ENCODE assay signal across 8 cellular contexts in genomic region chr12:15590180-15590826, GRCh38.
DNase-seq lines count a peak whose midpoint lies in the region; FAIRE-seq and TF ChIP-seq lines count a peak whose summit lies in the region.

No MANE protein-coding gene starts in this region.

- FAIRE-seq in H54 (lab: Jason Lieb, UNC) (peak; percentile 97), frontal cortex (lab: Jason Lieb, UNC) (no peak), urothelium cell line (lab: Jason Lieb, UNC) (peak; percentile 67)

- no peak overlapping the region for H3K9ac ChIP-seq in Karpas-422 (ENCODE audit: low read length)

- peak overlapping the region; percentile 14 for H3K4me2 ChIP-seq in Karpas-422 (ENCODE audit: low read depth, low read length, poor library complexity, severe bottlenecking)

- H3K27ac ChIP-seq in Karpas-422 (ENCODE audit: low read length) (no peak overlapping the region), neutrophil (no peak overlapping the region)

- H3K9me2 ChIP-seq in Karpas-422 (replicated peaks; ENCODE audit: insufficient read depth, low read length), result no peaks in the 10 kb centered on the region

- H3K4me1 ChIP-seq in Karpas-422 (ENCODE audit: low read length) (no peaks in the 10 kb centered on the region), neutrophil (ENCODE audit: control insufficient read depth in 1 of 2, insufficient read depth in 1 of 2, low read depth in 1 of 2, low read length in 1 of 2) (peaks cover 0 to 6% of the 10 kb centered on the region in 2 experiments)

- no peaks in the 10 kb centered on the region for H3K9me3 ChIP-seq in Karpas-422 (ENCODE audit: low read length)
- no peaks in the 10 kb centered on the region for H3K9me3 ChIP-seq in neutrophil

- in situ Hi-C loops in G401 (cut with HindIII; ENCODE audit: low sequenced_read_pairs), result no loop called here

- H4K20me1 ChIP-seq in Karpas-422 (ENCODE audit: insufficient read depth, low read depth, low read length), result no peaks in the 10 kb centered on the region

- peak; percentile 67 for TF ChIP-seq CTCF in neutrophil (IDR thresholded peaks at IDR 0.05)

- H3K27me3 ChIP-seq in Karpas-422 (ENCODE audit: low read length) (no peaks in the 10 kb centered on the region), neutrophil (peaks cover 34% of the 10 kb centered on the region)

- peak overlapping the region; percentile 40; the same call in 1 of the 2 replicates for H2AFZ ChIP-seq in Karpas-422 (ENCODE audit: low read length)

- no peaks in the 10 kb centered on the region for H3K79me2 ChIP-seq in Karpas-422 (ENCODE audit: low read length)

- H3K4me3 ChIP-seq in Karpas-422 (ENCODE audit: low read length) (no peak overlapping the region), neutrophil (ENCODE audit: low read depth in 1 of 2, low read length in 1 of 2) (no peak overlapping the region)

- DNase-seq in G401 (ENCODE audit: low spot score), result peak; percentile 75
- DNase-seq in H54 (ENCODE audit: insufficient read length, low spot score), result peak; percentile 53
- DNase-seq in Karpas-422, result peak; percentile 82
- DNase-seq in RPMI7951 (ENCODE audit: low read depth), result peak; percentile 60
- peak; percentile 29 for DNase-seq in activated naive CD4-positive, alpha-beta T cell treated with Interleukin-2 at 50 U/mL for 16 hours
- DNase-seq in frontal cortex (ENCODE audit: low spot score in 2 of 2), result peak; percentile 16 to 62
- peak; percentile 84 for DNase-seq in urothelium cell line (ENCODE audit: low spot score)

- H3K36me3 ChIP-seq in Karpas-422 (ENCODE audit: insufficient read depth, low read length) (no peaks in the 10 kb centered on the region), neutrophil (no peaks in the 10 kb centered on the region)

- TF ChIP-seq POLR2A in H54 (IDR thresholded peaks at IDR 0.05; ENCODE audit: low read depth, low read length), result no peak

Comparison
In these comparisons a context has a peak if more than half of its experiments do, and no peak if none do; other contexts are left out.
1. DNase-seq: peak in every context shown above with its lines; median percentile 84 in urothelium cell line; 82 in Karpas-422; 75 in G401; 60 in RPMI7951; 53 in H54; 39 in frontal cortex; 29 in activated naive CD4-positive, alpha-beta T cell treated with Interleukin-2 at 50 U/mL for 16 hours.